In genomic region chr18:59359576-59359952, GRCh38 we compare ENCODE assay signal across 9 cellular contexts. TPM values are rescaled to one million over a fixed set of nuclear protein-coding genes. Genes with fewer than 3 reads are reported as not detected.
DNase-seq lines count a peak whose midpoint lies in the region; ATAC-seq and TF ChIP-seq lines count a peak whose summit lies in the region.
"Had no signal": no experiment of that assay in that cellular context is flagged by ENCODE, and none has a peak within 500 bp of the region (broad histone marks: within the 10 kb centered on the region; RNA-seq: fewer than 3 reads in every experiment).

No MANE protein-coding gene starts in this region.

- peak overlapping the region; percentile 66 for H3K4me3 Mint-ChIP-seq in GM23338
- peak overlapping the region; percentile 93 for H3K4me3 Mint-ChIP-seq in endodermal cell
- peak overlapping the region; percentile 77 for H3K4me3 Mint-ChIP-seq in neural progenitor cell

- H3K27me3 ChIP-seq in GM06990 (replicated peaks; ENCODE audit: control insufficient read depth, insufficient read depth, low read length) (no peaks in the 10 kb centered on the region), GM23338 (ENCODE audit: insufficient read depth) (peaks cover 17% of the 10 kb centered on the region), MG63 (no peaks in the 10 kb centered on the region), endodermal cell (ENCODE audit: control insufficient read depth, insufficient read depth, low read length, poor library complexity, severe bottlenecking) (peaks cover 24% of the 10 kb centered on the region), neural progenitor cell (peaks cover 23% of the 10 kb centered on the region)

- H4K20me1 ChIP-seq in GM23338 (replicated peaks; ENCODE audit: insufficient read depth) (peaks cover 3% of the 10 kb centered on the region; the same call in 1 of the 2 replicates), neural progenitor cell (ENCODE audit: low read depth) (peaks cover 38% of the 10 kb centered on the region)

- H3K4me1 Mint-ChIP-seq in GM23338 = peaks cover 5% of the 10 kb centered on the region
- H3K4me1 Mint-ChIP-seq in endodermal cell = peaks cover 14% of the 10 kb centered on the region
- peaks cover 16% of the 10 kb centered on the region for H3K4me1 Mint-ChIP-seq in neural progenitor cell

- H3K9me2 ChIP-seq in GM23338 (ENCODE audit: insufficient read depth) = no peaks in the 10 kb centered on the region

- TF ChIP-seq CTCF in GM06990 (IDR thresholded peaks at IDR 0.05; ENCODE audit: insufficient read depth, low read length, poor library complexity, severe bottlenecking) (no peak), GM23338 (conservative IDR thresholded peaks at IDR 0.05; ENCODE audit: low read depth in 2 of 2) (no peak), endodermal cell (conservative IDR thresholded peaks at IDR 0.05) (no peak), neural progenitor cell (IDR thresholded peaks at IDR 0.05) (no peak)

- H3F3A ChIP-seq in GM23338 (replicated peaks; ENCODE audit: low read depth) (no peaks in the 10 kb centered on the region), neural progenitor cell (ENCODE audit: low read depth) (peaks cover 6% of the 10 kb centered on the region)

- H3K36me3 ChIP-seq in GM06990 (ENCODE audit: control insufficient read depth, insufficient read depth, low read length) (no peaks in the 10 kb centered on the region; the same call in 1 of the 2 replicates), GM23338 (ENCODE audit: insufficient read depth) (peaks cover 6% of the 10 kb centered on the region; the same call in 1 of the 2 replicates), MG63 (peaks cover 29% of the 10 kb centered on the region), endodermal cell (ENCODE audit: control insufficient read depth, insufficient read depth, low read length) (peaks cover 29% of the 10 kb centered on the region), neural progenitor cell (peaks cover 18% of the 10 kb centered on the region)

- H3K79me2 ChIP-seq in GM23338 (replicated peaks; ENCODE audit: insufficient read depth) = peaks cover 34% of the 10 kb centered on the region
- peaks cover 52% of the 10 kb centered on the region for H3K79me2 ChIP-seq in neural progenitor cell (ENCODE audit: low read depth)

- H3K9me3 Mint-ChIP-seq in GM23338 (no peaks in the 10 kb centered on the region), endodermal cell (no peaks in the 10 kb centered on the region), neural progenitor cell (no peaks in the 10 kb centered on the region)

- H3K9me3 ChIP-seq in MG63 (no peaks in the 10 kb centered on the region), endodermal cell (ENCODE audit: control insufficient read depth, low read length) (peaks cover 3% of the 10 kb centered on the region), neural progenitor cell (ENCODE audit: low read depth) (no peaks in the 10 kb centered on the region)

- H3K4me3 ChIP-seq in GM06990 (replicated peaks; ENCODE audit: low read depth, low read length) (peak overlapping the region; percentile 98), GM23338 (peak overlapping the region; percentile 94), MG63 (peak overlapping the region; percentile 99), endodermal cell (ENCODE audit: low read length) (peak overlapping the region; percentile 78), neural progenitor cell (peak overlapping the region; percentile 84)

- H3K4me2 ChIP-seq in GM23338 = peak overlapping the region; percentile 83
- H3K4me2 ChIP-seq in neural progenitor cell = peak overlapping the region; percentile 78

- H3K27ac ChIP-seq in GM23338 (ENCODE audit: low read depth) (no peak overlapping the region), endodermal cell (ENCODE audit: low read depth, low read length) (no peak overlapping the region), neural progenitor cell (no peak overlapping the region)

- peaks cover 3% of the 10 kb centered on the region for H3K27me3 Mint-ChIP-seq in GM23338 (ENCODE audit: insufficient read depth, low read depth, poor library complexity)
- H3K27me3 Mint-ChIP-seq in endodermal cell (ENCODE audit: insufficient read depth) = peaks cover 23% of the 10 kb centered on the region
- peaks cover 4% of the 10 kb centered on the region for H3K27me3 Mint-ChIP-seq in neural progenitor cell (ENCODE audit: insufficient read depth, low read depth)

- no peak for DNase-seq in GM06990 (ENCODE audit: extremely low read depth, insufficient read length)
- DNase-seq in GM23338 (ENCODE audit: low spot score) = no peak
- DNase-seq in MG63 = no peak
- no peak for DNase-seq in endodermal cell
- DNase-seq in neural progenitor cell (ENCODE audit: low spot score) = no peak
- no peak for DNase-seq in NCI-H2227 treated with DMSO at 0.1 percent for 48 hours (lab: John Stamatoyannopoulos, UW)
- DNase-seq in kidney tubule cell (ENCODE audit: low spot score) = no peak
- DNase-seq in glomerular visceral epithelial cell (ENCODE audit: extremely low spot score) = no peak

- H3K27ac Mint-ChIP-seq in GM23338 (no peak overlapping the region), endodermal cell (no peak overlapping the region), neural progenitor cell (no peak overlapping the region)

- H2AFZ ChIP-seq in GM23338 = peak overlapping the region; percentile 86
- H2AFZ ChIP-seq in neural progenitor cell (replicated peaks) = peak overlapping the region; percentile 31

- H3K9ac ChIP-seq in endodermal cell (ENCODE audit: extremely low read depth, low read length, poor library complexity, severe bottlenecking) (no peak overlapping the region), neural progenitor cell (no peak overlapping the region)

- H3K36me3 Mint-ChIP-seq in GM23338 (ENCODE audit: low read depth) (peaks cover 9% of the 10 kb centered on the region), endodermal cell (ENCODE audit: low read depth) (peaks cover 11% of the 10 kb centered on the region), neural progenitor cell (peaks cover 7% of the 10 kb centered on the region)

- ATAC-seq in GM23338 = peak; percentile 30

- H3K4me1 ChIP-seq in GM23338 (ENCODE audit: insufficient read depth) (peaks cover 15% of the 10 kb centered on the region), endodermal cell (ENCODE audit: control insufficient read depth, insufficient read depth, low read length) (peaks cover 5% of the 10 kb centered on the region), neural progenitor cell (peaks cover 60% of the 10 kb centered on the region)

- 0 to 26% methylated on average over 2 to 4 of the region's 4 CpGs for WGBS in endodermal cell (ENCODE audit: insufficient coverage in 1 of 2, insufficient read length in 1 of 2), 2 experiments

TF ChIP-seq in GM23338, 12 proteins besides CTCF, POLR2A, EP300 and RAD21:
- TF ChIP-seq ETS1 (IDR thresholded peaks at IDR 0.05) (0 out of 2 replicates have a peak, but pooled peaks have one; percentile 2), ZNF114 (CRISPR knock-in tag; IDR thresholded peaks at IDR 0.05) (no peak), POLR2AphosphoS5 (IDR thresholded peaks at IDR 0.05; ENCODE audit: low read depth) (no peak), JUNB (IDR thresholded peaks at IDR 0.05; ENCODE audit: unreplicated experiment) (no peak), EZH2 (IDR thresholded peaks at IDR 0.05; ENCODE audit: low read depth, unreplicated experiment) (no peak), CREB1 (CRISPR knock-in tag; IDR thresholded peaks at IDR 0.05; ENCODE audit: low read depth) (no peak)
TF ChIP-seq in GM23338: peak in this region for 1.

RNA-seq across cellular contexts. Expression of gene LMAN1, which starts 0.5 kb away (rescaled TPM):
- 94.3 and 111 TPM in 2 replicates for total RNA-seq in GM23338 (2014; rRNA removed; shearing (Covaris generic))
- 131 and 134 TPM in 2 replicates for polyA plus RNA-seq in GM23338 (2016; fragmentation: Nextera tagmentation; extraction: Ambion mirVana)
- total RNA-seq in MG63 (2014; rRNA removed; shearing (Covaris generic); ENCODE audit: low replicate concordance) = 79.1 and 127 TPM in 2 replicates
- total RNA-seq in endodermal cell (100 to 1,000 TPM in 1 of 2 donors, 10 to 100 TPM in 1; 82.9 to 125 TPM), neural progenitor cell (ENCODE audit: low replicate concordance) (276 and 338 TPM in 2 replicates)
- 68.0 TPM for polyA plus RNA-seq in endodermal cell (2013, experiment 1 of 2)
- 65.9 TPM for polyA plus RNA-seq in endodermal cell (2013, experiment 2 of 2)

RNA-seq across cellular contexts. Expression of gene CPLX4, which starts 41.1 kb away (rescaled TPM):
- not detected in 2 replicates for total RNA-seq in GM23338 (2014; rRNA removed; shearing (Covaris generic))
- not detected in 2 replicates for polyA plus RNA-seq in GM23338 (2016; fragmentation: Nextera tagmentation; extraction: Ambion mirVana)
- not detected in 2 replicates for total RNA-seq in MG63 (2014; rRNA removed; shearing (Covaris generic); ENCODE audit: low replicate concordance)
- total RNA-seq in endodermal cell = not detected
- polyA plus RNA-seq in endodermal cell (2013, experiment 1 of 2) = not detected
- not detected for polyA plus RNA-seq in endodermal cell (2013, experiment 2 of 2)
- 0.12 and 2.2 TPM in 2 replicates for total RNA-seq in neural progenitor cell (ENCODE audit: low replicate concordance)
- total RNA-seq: SK-MEL-5 had no signal
